In the genomic region with DNA sequence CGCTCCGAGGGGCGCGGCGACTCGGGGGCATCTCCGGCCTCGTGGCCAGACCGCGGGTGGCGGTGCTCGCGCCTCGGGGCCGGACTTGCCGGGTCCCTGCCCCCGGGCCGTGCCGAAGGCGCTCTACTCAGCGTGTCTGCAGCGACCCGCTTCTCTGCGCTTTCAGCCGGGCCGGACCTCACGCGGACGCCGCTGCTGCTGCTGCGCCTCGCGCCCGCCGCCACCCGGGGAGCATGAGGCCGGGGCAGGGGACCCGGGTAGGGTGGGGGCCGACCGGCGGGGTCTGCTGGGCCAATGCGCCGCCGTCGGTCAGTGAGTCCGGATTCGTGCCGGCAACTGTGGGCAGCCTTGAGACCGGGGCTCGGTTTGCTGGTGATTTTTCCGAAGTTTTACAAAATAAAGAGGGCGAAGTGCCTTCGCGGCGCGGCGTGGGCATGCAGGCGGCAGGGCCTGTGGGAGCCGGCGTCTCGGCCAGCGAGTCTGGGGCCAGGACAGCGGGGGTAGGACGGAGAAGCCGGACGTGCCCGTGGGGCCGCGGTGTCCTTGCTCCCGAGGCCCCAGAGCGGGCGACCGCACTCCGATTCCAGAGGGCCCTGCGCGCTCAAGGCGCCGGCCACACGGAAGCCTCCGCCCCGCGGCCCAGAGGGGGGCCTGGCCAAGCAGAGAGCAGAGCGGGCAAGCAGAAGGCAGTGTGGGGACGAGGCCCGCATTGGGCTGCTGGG, we compare ENCODE assay signal across 11 cellular contexts. TPM values are rescaled to one million over a fixed set of nuclear protein-coding genes. Genes with fewer than 3 reads are reported as not detected.
DNase-seq lines count a peak whose midpoint lies in the region; ATAC-seq and TF ChIP-seq lines count a peak whose summit lies in the region.
"Had no signal": no experiment of that assay in that cellular context is flagged by ENCODE, and none has a peak within 500 bp of the region (broad histone marks: within the 10 kb centered on the region; RNA-seq: fewer than 3 reads in every experiment).

No MANE protein-coding gene starts in this region.

- no peaks in the 10 kb centered on the region for H3K36me3 Mint-ChIP-seq in brain

- H3K27ac Mint-ChIP-seq in brain, result no peak overlapping the region

- DNase-seq in activated CD8-positive, alpha-beta memory T cell treated with anti-CD3 and anti-CD28 coated beads, Interleukin-2, amount 50 U/mL, for 48 hours, result peak; percentile 52
- DNase-seq in activated CD8-positive, alpha-beta memory T cell treated with anti-CD3 and anti-CD28 coated beads for 24 hours, result no peak
- no peak for DNase-seq in lower lobe of right lung
- DNase-seq in thyroid gland, result peak; percentile 25 to 33
- DNase-seq in NCI-H1436 (lab: John Stamatoyannopoulos, UW), result no peak
- DNase-seq in 8988T, result no peak
- DNase-seq: C1 segment of cervical spinal cord, hypothalamus, NCI-H187 treated with DMSO at 0.1 percent for 48 hours had no signal

- H3K27ac ChIP-seq in lower lobe of right lung, result no peak overlapping the region
- H3K27ac ChIP-seq in thyroid gland, result no peak overlapping the region

- no peaks in the 10 kb centered on the region for H3K36me3 ChIP-seq in lower lobe of right lung
- H3K36me3 ChIP-seq in thyroid gland, result no peaks in the 10 kb centered on the region

- peak in 1 of 2 donors; percentile 20 for ATAC-seq in lower lobe of right lung
- no peak for ATAC-seq in GM18873 (IDR thresholded peaks at IDR 0.05; ENCODE audit: low FRiP score, unreplicated experiment)

- TF ChIP-seq CTCF in brain (conservative IDR thresholded peaks at IDR 0.05), result no peak
- TF ChIP-seq CTCF in lower lobe of right lung (IDR thresholded peaks at IDR 0.05), result no peak
- no peak for TF ChIP-seq CTCF in thyroid gland (IDR thresholded peaks at IDR 0.05)

- H3K4me3 Mint-ChIP-seq in brain, result peak overlapping the region; percentile 64 to 79 (median 77)

- 2 to 3% methylated on average over 21 to 49 of the region's 85 CpGs for WGBS in thyroid gland, 2 donors

- H3K4me3 ChIP-seq in lower lobe of right lung (peak overlapping the region; percentile 32), thyroid gland (replicated peaks in 1 of 3) (peak overlapping the region in 2 of 3 donors; percentile 11 to 38)

- H3K9me3 ChIP-seq in lower lobe of right lung (no peaks in the 10 kb centered on the region), thyroid gland (no peaks in the 10 kb centered on the region)

- peaks cover 20% of the 10 kb centered on the region for H3K4me1 Mint-ChIP-seq in brain

- intact Hi-C loops in lower lobe of right lung (cut with DNase I), result no loop called here
- intact Hi-C loops in thyroid gland (cut with DNase I), result no loop called here

- H3K9me3 Mint-ChIP-seq in brain, result peaks cover 21 to 26% (median 22%) of the 10 kb centered on the region in 5 experiments

- peaks cover 17% of the 10 kb centered on the region for H3K4me1 ChIP-seq in lower lobe of right lung
- peaks cover 10 to 21% of the 10 kb centered on the region in 2 donors for H3K4me1 ChIP-seq in thyroid gland

- peaks cover 91% of the 10 kb centered on the region for H3K27me3 Mint-ChIP-seq in brain

- H3K27me3 ChIP-seq in lower lobe of right lung (ENCODE audit: low read depth) (peaks cover 70% of the 10 kb centered on the region), thyroid gland (no peaks in the 10 kb centered on the region)

- no peak for TF ChIP-seq POLR2A in thyroid gland (IDR thresholded peaks at IDR 0.05)

RNA-seq across cellular contexts. Expression of a gene that starts 0.7 kb away (rescaled TPM):
- 0.46 TPM for polyA plus RNA-seq in brain (ENCODE audit: insufficient read depth, low read depth, low replicate concordance)
- not detected for total RNA-seq in lower lobe of right lung
- 1 to 10 TPM in 2 of 4 donors, under 1 TPM in 1, not detected in 1; 0.33 to 3.2 (median 1.3) TPM for total RNA-seq in thyroid gland

Comparison
In these comparisons a context has a peak if more than half of its experiments do, and no peak if none do; other contexts are left out.
1. DNase-seq: peak in activated CD8-positive, alpha-beta memory T cell treated with anti-CD3 and anti-CD28 coated beads, Interleukin-2, amount 50 U/mL, for 48 hours (single experiment) and thyroid gland (2 of 2); none in activated CD8-positive, alpha-beta memory T cell treated with anti-CD3 and anti-CD28 coated beads for 24 hours (single experiment), lower lobe of right lung (single experiment), NCI-H1436 (single experiment) and 8988T (single experiment).